In the genomic region with DNA sequence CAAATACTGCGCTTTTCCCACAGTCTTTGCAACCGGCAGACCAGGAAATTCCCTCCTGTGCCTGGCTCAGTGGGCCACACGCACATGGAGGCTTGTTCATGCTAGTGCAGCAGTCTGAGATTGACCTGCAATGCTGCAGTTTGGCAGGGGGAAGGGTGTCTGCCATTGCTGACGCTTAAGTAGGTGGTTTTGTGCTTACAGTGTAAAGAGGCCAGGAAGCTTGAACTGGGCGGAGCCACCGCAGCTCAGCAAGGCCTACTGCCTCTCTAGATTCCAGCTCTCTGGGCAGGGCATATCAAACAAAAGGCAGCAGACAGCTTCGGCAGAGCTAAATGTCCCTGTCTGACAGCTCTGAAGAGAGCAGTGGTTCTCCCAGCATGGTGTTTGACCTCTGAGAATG, we compare ENCODE assay signal across 12 cellular contexts.
"Had no signal": no experiment of that assay in that cellular context is flagged by ENCODE, and none has a peak within 500 bp of the region (broad histone marks: within the 10 kb centered on the region; RNA-seq: fewer than 3 reads in every experiment).

No MANE protein-coding gene starts in this region.

- H3K9me3 ChIP-seq: mucosa of descending colon had no signal

- H3K4me1 ChIP-seq: gastroesophageal sphincter had no signal

- H3K4me3 Mint-ChIP-seq: activated naive CD4-positive, alpha-beta T cell treated with anti-CD3 and anti-CD28 coated beads, Interleukin-2, amount 10 ng/mL, durations not matched to agents 7 days and 5 days; activated T-cell treated with anti-CD3 and anti-CD28 coated beads, Interleukin-2, amount 50 U/mL, for 24 hours; naive thymus-derived CD8-positive, alpha-beta T cell; stimulated activated memory B cell treated with anti-CD40 and anti-IgM and Interleukin-4, amounts not matched to agents 10 μg/mL and 1 μg/mL and 100 μg/mL, for 72 hours had no signal

- H3K4me3 ChIP-seq: gastroesophageal sphincter, mucosa of descending colon had no signal

- DNase-seq: activated CD4-positive, alpha-beta T cell treated with anti-CD3 and anti-CD28 coated beads for 1 hour; activated CD4-positive, alpha-beta T cell treated with anti-CD3 and anti-CD28 coated beads, Interleukin-2, amount 50 U/mL, for 48 hours; activated naive CD4-positive, alpha-beta T cell treated with anti-CD3 and anti-CD28 coated beads, Interleukin-2, amount 10 ng/mL, durations not matched to agents 7 days and 5 days; activated T-cell treated with anti-CD3 and anti-CD28 coated beads, Interleukin-2, amount 50 U/mL, for 24 hours; erythroblast; mucosa of descending colon; naive thymus-derived CD8-positive, alpha-beta T cell; stimulated activated CD4-positive, alpha-beta T cell treated with anti-CD3 and anti-CD28 coated beads, Interleukin-2, amount 100 ng/mL, for 48 hours; T1000 had no signal

- H3K27me3 ChIP-seq: gastroesophageal sphincter had no signal

- H3K27ac ChIP-seq: gastroesophageal sphincter had no signal

- ATAC-seq: gastroesophageal sphincter; left lobe of liver; mucosa of descending colon; naive thymus-derived CD8-positive, alpha-beta T cell; stimulated activated memory B cell treated with anti-CD40 and anti-IgM and Interleukin-4, amounts not matched to agents 10 μg/mL and 1 μg/mL and 100 μg/mL, for 72 hours had no signal

- H3K4me1 Mint-ChIP-seq: activated naive CD4-positive, alpha-beta T cell treated with anti-CD3 and anti-CD28 coated beads, Interleukin-2, amount 10 ng/mL, durations not matched to agents 7 days and 5 days; naive thymus-derived CD8-positive, alpha-beta T cell; stimulated activated memory B cell treated with anti-CD40 and anti-IgM and Interleukin-4, amounts not matched to agents 10 μg/mL and 1 μg/mL and 100 μg/mL, for 72 hours had no signal

- H3K27ac Mint-ChIP-seq: activated naive CD4-positive, alpha-beta T cell treated with anti-CD3 and anti-CD28 coated beads, Interleukin-2, amount 10 ng/mL, durations not matched to agents 7 days and 5 days; activated T-cell treated with anti-CD3 and anti-CD28 coated beads, Interleukin-2, amount 50 U/mL, for 24 hours; naive thymus-derived CD8-positive, alpha-beta T cell; stimulated activated memory B cell treated with anti-CD40 and anti-IgM and Interleukin-4, amounts not matched to agents 10 μg/mL and 1 μg/mL and 100 μg/mL, for 72 hours had no signal

- H3K27me3 Mint-ChIP-seq: activated naive CD4-positive, alpha-beta T cell treated with anti-CD3 and anti-CD28 coated beads, Interleukin-2, amount 10 ng/mL, durations not matched to agents 7 days and 5 days; activated T-cell treated with anti-CD3 and anti-CD28 coated beads, Interleukin-2, amount 50 U/mL, for 24 hours; naive thymus-derived CD8-positive, alpha-beta T cell; stimulated activated memory B cell treated with anti-CD40 and anti-IgM and Interleukin-4, amounts not matched to agents 10 μg/mL and 1 μg/mL and 100 μg/mL, for 72 hours had no signal

- H3K36me3 Mint-ChIP-seq: activated naive CD4-positive, alpha-beta T cell treated with anti-CD3 and anti-CD28 coated beads, Interleukin-2, amount 10 ng/mL, durations not matched to agents 7 days and 5 days; naive thymus-derived CD8-positive, alpha-beta T cell; stimulated activated memory B cell treated with anti-CD40 and anti-IgM and Interleukin-4, amounts not matched to agents 10 μg/mL and 1 μg/mL and 100 μg/mL, for 72 hours had no signal

- H3K36me3 ChIP-seq: gastroesophageal sphincter had no signal
